Comparison of ENCODE assay signal across 9 cellular contexts in the genomic region with DNA sequence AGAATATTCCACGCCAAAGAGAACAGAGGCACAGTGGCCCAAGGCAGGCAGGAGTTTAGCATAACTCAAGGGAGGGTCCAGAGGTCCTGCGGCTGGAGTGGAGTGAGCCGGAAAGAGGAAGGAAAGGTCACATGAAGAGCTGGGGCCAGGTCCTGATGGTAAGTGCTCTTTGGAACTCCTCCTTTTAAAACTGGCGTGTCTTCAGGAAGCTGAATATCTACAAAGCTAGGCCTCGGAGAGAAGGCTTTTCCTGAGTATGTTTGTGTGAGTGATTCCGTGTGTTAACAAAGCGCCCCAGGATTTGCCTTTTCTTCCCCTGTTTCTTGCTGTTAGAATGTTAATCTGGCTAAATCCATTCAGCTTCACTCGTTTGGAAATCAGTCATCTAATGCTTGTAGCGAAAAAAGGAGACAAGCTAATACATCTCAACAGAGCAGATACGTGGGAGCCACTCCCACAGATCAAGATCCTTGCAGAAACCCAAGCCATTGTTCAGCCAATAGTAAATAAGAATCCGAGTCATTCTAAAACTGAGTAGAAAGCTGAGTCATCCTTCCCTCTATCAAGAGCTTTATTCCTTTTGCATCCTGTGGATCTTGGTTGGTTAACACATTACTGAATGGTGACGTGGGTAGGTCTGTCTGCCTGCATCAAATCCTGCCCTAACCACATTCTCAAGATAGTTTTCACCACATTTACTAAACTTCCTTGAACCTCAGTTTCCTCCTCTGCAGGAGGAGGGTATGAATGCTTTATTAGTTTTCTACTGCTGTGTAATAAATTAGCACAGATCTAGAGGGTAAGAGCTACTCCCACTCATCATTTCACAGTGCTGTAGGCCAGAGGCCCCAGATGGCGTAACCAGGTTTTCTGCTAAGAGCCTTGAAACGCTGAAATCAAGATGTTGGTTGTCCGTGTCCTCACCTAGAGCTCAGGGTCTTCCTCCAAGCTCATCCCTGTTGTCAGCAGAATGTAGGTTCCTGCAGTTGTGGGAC. TPM values are rescaled to one million over a fixed set of nuclear protein-coding genes. Genes with fewer than 3 reads are reported as not detected.
DNase-seq lines count a peak whose midpoint lies in the region; ATAC-seq lines count a peak whose summit lies in the region.
"Had no signal": no experiment of that assay in that cellular context is flagged by ENCODE, and none has a peak within 500 bp of the region (broad histone marks: within the 10 kb centered on the region; RNA-seq: fewer than 3 reads in every experiment).

No MANE protein-coding gene starts in this region.

- no peaks in the 10 kb centered on the region for H3K9me3 ChIP-seq in ectodermal cell (ENCODE audit: control insufficient read depth, low read length)

- WGBS in ectodermal cell, 2 experiments, result 46 to 53% methylated on average over 15 of the region's 15 CpGs

- H3K36me3 ChIP-seq in ectodermal cell (ENCODE audit: control insufficient read depth, insufficient read depth, low read length), result no peaks in the 10 kb centered on the region
- H3K36me3 ChIP-seq: cardiac muscle cell had no signal

- H3K4me3 ChIP-seq in ectodermal cell (ENCODE audit: insufficient read depth, low read depth, low read length), result no peak overlapping the region
- H3K4me3 ChIP-seq: cardiac muscle cell had no signal

- peaks cover 7% of the 10 kb centered on the region for H3K4me1 ChIP-seq in ectodermal cell (ENCODE audit: control insufficient read depth, insufficient read depth, low read length)

- peak overlapping the region; percentile 85 for H3K27ac ChIP-seq in ectodermal cell (ENCODE audit: insufficient read depth, low read depth, low read length, poor library complexity, severe bottlenecking)
- H3K27ac ChIP-seq: cardiac muscle cell had no signal

- DNase-seq in GM04503 (ENCODE audit: low read depth), result peak; percentile 91
- DNase-seq in HS-5 (ENCODE audit: low read depth), result peak; percentile 86
- peak; percentile 40 for DNase-seq in T-helper 22 cell (ENCODE audit: low read depth)
- peak; percentile 72 for DNase-seq in myocyte (ENCODE audit: low read depth)
- DNase-seq in NCI-H2081 treated with DMSO at 0.1 percent for 48 hours (lab: John Stamatoyannopoulos, UW), result no peak
- DNase-seq in mesenteric fat pad (ENCODE audit: low spot score), result no peak

- ATAC-seq in GM21526 (IDR thresholded peaks at IDR 0.05; ENCODE audit: low FRiP score, unreplicated experiment), result peak; percentile 76

- H3K27me3 ChIP-seq in ectodermal cell (ENCODE audit: control insufficient read depth, insufficient read depth, low read length, poor library complexity, severe bottlenecking), result no peaks in the 10 kb centered on the region
- H3K27me3 ChIP-seq: cardiac muscle cell had no signal

RNA-seq across cellular contexts. Expression of a gene that starts 43.2 kb away (rescaled TPM):
- 1.9 TPM for polyA plus RNA-seq in ectodermal cell (2013, experiment 1 of 4)
- polyA plus RNA-seq in ectodermal cell (2013, experiment 2 of 4), result 2.4 TPM
- 0.91 TPM for polyA plus RNA-seq in ectodermal cell (2013, experiment 3 of 4)
- polyA plus RNA-seq in ectodermal cell (2013, experiment 4 of 4), result 1.2 TPM
- not detected in 2 replicates for total RNA-seq in myocyte
- not detected for polyA plus RNA-seq in myocyte (2012)
- total RNA-seq in mesenteric fat pad, result 53.3 TPM

Comparison
In these comparisons a context has a peak if more than half of its experiments do, and no peak if none do; other contexts are left out.
1. DNase-seq: peak in GM04503 (single experiment), HS-5 (single experiment), T-helper 22 cell (single experiment) and myocyte (single experiment); none in NCI-H2081 treated with DMSO at 0.1 percent for 48 hours (single experiment) and mesenteric fat pad (single experiment).
2. RNA of a gene that starts 43.2 kb away (total RNA-seq): 53.3 TPM in mesenteric fat pad (single experiment); not detected in myocyte; every median in the first group is over 10 times any median in the second.